1 cellular context compared by ENCODE assay signal in the genomic region with DNA sequence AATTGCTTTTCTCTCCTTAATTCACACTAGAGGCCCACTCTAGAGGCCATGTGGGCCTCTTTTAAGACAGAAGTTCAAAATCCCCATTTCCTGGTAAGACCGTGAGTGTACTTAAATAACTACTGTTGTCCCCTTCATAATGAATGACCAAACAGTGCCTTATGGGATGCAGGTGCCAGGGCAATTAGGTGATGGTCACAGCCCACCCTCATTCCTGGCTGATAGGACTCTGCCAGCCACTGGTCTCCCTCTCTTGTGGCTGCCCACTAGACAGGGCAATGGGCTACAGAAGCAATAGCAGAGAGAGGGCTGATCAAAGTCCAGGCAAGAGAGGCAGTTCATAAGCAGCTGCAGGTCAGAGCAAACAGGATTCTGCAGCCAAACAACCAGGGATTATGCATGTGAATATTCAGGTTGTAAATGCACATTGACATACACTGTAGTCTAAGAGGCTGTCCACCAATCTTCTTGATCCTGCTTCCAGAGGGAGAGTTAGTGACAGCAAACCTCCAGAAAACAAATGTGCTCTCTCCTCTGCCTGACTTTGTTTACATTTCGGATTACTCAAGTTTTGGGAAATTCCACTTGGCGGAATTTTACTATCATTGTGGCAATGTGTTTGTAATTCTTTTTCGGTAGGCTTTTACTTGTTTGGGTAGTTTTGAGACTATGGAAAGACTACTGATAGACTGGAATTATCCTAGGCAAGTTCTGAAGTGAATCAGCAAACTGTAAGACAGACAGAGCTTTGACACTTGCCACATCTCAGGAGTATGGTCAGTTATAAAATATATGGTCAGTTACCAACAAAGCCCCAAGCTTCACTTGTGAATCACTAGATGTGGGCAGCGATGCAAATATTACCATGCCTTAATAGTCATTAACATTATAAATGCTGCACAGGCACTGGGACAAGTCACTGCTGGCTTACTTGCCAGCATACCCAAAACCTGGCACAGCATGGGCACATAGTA.
TF ChIP-seq lines count a peak whose summit lies in the region.

No MANE protein-coding gene starts in this region.

TF ChIP-seq in HepG2, 621 proteins besides CTCF, POLR2A, EP300 and RAD21 (continued from another document and continues in another):
- peak; percentile 57; the same call in 1 of the 2 replicates for TF ChIP-seq ZNF512B (CRISPR knock-in tag; IDR thresholded peaks at IDR 0.05; ENCODE audit: borderline replicate concordance)
- TF ChIP-seq ZSCAN22 (CRISPR knock-in tag; IDR thresholded peaks at IDR 0.05) = no peak
- TF ChIP-seq ZNF883 (CRISPR knock-in tag; IDR thresholded peaks at IDR 0.05; ENCODE audit: not compliant biosample characterization) = peak; percentile 62
- no peak for TF ChIP-seq SCMH1 (CRISPR knock-in tag; IDR thresholded peaks at IDR 0.05; ENCODE audit: borderline replicate concordance)
- TF ChIP-seq, protein P1, sequence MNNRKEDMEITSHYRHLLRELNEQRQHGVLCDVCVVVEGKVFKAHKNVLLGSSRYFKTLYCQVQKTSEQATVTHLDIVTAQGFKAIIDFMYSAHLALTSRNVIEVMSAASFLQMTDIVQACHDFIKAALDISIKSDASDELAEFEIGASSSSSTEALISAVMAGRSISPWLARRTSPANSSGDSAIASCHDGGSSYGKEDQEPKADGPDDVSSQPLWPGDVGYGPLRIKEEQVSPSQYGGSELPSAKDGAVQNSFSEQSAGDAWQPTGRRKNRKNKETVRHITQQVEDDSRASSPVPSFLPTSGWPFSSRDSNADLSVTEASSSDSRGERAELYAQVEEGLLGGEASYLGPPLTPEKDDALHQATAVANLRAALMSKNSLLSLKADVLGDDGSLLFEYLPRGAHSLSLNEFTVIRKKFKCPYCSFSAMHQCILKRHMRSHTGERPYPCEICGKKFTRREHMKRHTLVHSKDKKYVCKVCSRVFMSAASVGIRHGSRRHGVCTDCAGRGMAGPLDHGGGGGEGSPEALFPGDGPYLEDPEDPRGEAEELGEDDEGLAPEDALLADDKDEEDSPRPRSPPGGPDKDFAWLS (CRISPR knock-in tag; IDR thresholded peaks at IDR 0.05; ENCODE audit: borderline replicate concordance) = no peak
- TF ChIP-seq, protein P2, sequence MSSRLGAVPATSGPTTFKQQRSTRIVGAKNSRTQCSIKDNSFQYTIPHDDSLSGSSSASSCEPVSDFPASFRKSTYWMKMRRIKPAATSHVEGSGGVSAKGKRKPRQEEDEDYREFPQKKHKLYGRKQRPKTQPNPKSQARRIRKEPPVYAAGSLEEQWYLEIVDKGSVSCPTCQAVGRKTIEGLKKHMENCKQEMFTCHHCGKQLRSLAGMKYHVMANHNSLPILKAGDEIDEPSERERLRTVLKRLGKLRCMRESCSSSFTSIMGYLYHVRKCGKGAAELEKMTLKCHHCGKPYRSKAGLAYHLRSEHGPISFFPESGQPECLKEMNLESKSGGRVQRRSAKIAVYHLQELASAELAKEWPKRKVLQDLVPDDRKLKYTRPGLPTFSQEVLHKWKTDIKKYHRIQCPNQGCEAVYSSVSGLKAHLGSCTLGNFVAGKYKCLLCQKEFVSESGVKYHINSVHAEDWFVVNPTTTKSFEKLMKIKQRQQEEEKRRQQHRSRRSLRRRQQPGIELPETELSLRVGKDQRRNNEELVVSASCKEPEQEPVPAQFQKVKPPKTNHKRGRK (CRISPR knock-in tag; IDR thresholded peaks at IDR 0.05) = no peak
- TF ChIP-seq KDM4B (CRISPR knock-in tag; IDR thresholded peaks at IDR 0.05) = 0 out of 2 replicates have a peak, but pooled peaks have one; percentile 42
- TF ChIP-seq, protein P3, sequence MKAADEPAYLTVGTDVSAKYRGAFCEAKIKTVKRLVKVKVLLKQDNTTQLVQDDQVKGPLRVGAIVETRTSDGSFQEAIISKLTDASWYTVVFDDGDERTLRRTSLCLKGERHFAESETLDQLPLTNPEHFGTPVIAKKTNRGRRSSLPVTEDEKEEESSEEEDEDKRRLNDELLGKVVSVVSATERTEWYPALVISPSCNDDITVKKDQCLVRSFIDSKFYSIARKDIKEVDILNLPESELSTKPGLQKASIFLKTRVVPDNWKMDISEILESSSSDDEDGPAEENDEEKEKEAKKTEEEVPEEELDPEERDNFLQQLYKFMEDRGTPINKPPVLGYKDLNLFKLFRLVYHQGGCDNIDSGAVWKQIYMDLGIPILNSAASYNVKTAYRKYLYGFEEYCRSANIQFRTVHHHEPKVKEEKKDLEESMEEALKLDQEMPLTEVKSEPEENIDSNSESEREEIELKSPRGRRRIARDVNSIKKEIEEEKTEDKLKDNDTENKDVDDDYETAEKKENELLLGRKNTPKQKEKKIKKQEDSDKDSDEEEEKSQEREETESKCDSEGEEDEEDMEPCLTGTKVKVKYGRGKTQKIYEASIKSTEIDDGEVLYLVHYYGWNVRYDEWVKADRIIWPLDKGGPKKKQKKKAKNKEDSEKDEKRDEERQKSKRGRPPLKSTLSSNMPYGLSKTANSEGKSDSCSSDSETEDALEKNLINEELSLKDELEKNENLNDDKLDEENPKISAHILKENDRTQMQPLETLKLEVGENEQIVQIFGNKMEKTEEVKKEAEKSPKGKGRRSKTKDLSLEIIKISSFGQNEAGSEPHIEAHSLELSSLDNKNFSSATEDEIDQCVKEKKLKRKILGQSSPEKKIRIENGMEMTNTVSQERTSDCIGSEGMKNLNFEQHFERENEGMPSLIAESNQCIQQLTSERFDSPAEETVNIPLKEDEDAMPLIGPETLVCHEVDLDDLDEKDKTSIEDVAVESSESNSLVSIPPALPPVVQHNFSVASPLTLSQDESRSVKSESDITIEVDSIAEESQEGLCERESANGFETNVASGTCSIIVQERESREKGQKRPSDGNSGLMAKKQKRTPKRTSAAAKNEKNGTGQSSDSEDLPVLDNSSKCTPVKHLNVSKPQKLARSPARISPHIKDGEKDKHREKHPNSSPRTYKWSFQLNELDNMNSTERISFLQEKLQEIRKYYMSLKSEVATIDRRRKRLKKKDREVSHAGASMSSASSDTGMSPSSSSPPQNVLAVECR (CRISPR knock-in tag; IDR thresholded peaks at IDR 0.05; ENCODE audit: borderline replicate concordance) = peak; percentile 69; the same call in 1 of the 2 replicates
- TF ChIP-seq EZH2 (conservative IDR thresholded peaks at IDR 0.05; ENCODE audit: low read depth, low read length) = no peak
- peak; percentile 92 for TF ChIP-seq LCORL (IDR thresholded peaks at IDR 0.05)
- peak; percentile 98 for TF ChIP-seq LCORL (CRISPR knock-in tag; IDR thresholded peaks at IDR 0.05)
- TF ChIP-seq ZNF160 (CRISPR knock-in tag; IDR thresholded peaks at IDR 0.05) = no peak
- peak; percentile 94 for TF ChIP-seq FOXP4 (CRISPR knock-in tag; IDR thresholded peaks at IDR 0.05)
- no peak for TF ChIP-seq DR1 (CRISPR knock-in tag; IDR thresholded peaks at IDR 0.05)
- peak; percentile 77 for TF ChIP-seq MEF2D (CRISPR knock-in tag; IDR thresholded peaks at IDR 0.05)
- TF ChIP-seq ZNF670 (CRISPR knock-in tag; IDR thresholded peaks at IDR 0.05; ENCODE audit: borderline replicate concordance) = peak; percentile 62; the same call in 1 of the 2 replicates
- TF ChIP-seq ATF1 (CRISPR knock-in tag; IDR thresholded peaks at IDR 0.05) = peak; percentile 62; the same call in 1 of the 2 replicates
- TF ChIP-seq POGZ (CRISPR knock-in tag; IDR thresholded peaks at IDR 0.05) = peak; percentile 95
- 0 out of 2 replicates have a peak, but pooled peaks have one; percentile 24 for TF ChIP-seq ZNF678 (CRISPR knock-in tag; IDR thresholded peaks at IDR 0.05)
- TF ChIP-seq TRIM22 (IDR thresholded peaks at IDR 0.05) = no peak
- peak; percentile 55; the same call in 1 of the 2 replicates for TF ChIP-seq MEIS2 (CRISPR knock-in tag; IDR thresholded peaks at IDR 0.05)
- peak; percentile 72; the same call in 1 of the 2 replicates for TF ChIP-seq ZBTB20 (CRISPR knock-in tag; IDR thresholded peaks at IDR 0.05; ENCODE audit: borderline replicate concordance, low read depth)
- no peak for TF ChIP-seq SYNCRIP (IDR thresholded peaks at IDR 0.05; ENCODE audit: insufficient read depth, low read depth, low read length)
- TF ChIP-seq HIVEP1 (CRISPR knock-in tag; IDR thresholded peaks at IDR 0.05) = no peak
- TF ChIP-seq, protein P4, sequence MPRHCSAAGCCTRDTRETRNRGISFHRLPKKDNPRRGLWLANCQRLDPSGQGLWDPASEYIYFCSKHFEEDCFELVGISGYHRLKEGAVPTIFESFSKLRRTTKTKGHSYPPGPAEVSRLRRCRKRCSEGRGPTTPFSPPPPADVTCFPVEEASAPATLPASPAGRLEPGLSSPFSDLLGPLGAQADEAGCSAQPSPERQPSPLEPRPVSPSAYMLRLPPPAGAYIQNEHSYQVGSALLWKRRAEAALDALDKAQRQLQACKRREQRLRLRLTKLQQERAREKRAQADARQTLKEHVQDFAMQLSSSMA (CRISPR knock-in tag; IDR thresholded peaks at IDR 0.05) = no peak
- no peak for TF ChIP-seq NR3C1 (CRISPR knock-in tag; IDR thresholded peaks at IDR 0.05)
- TF ChIP-seq ZNF550 (CRISPR knock-in tag; IDR thresholded peaks at IDR 0.05; ENCODE audit: borderline replicate concordance) = no peak
- no peak for TF ChIP-seq ZFP62 (CRISPR knock-in tag; IDR thresholded peaks at IDR 0.05)
- no peak for TF ChIP-seq NCOA5 (CRISPR knock-in tag; IDR thresholded peaks at IDR 0.05)
- TF ChIP-seq, protein P5, sequence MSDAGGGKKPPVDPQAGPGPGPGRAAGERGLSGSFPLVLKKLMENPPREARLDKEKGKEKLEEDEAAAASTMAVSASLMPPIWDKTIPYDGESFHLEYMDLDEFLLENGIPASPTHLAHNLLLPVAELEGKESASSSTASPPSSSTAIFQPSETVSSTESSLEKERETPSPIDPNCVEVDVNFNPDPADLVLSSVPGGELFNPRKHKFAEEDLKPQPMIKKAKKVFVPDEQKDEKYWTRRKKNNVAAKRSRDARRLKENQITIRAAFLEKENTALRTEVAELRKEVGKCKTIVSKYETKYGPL (CRISPR knock-in tag; IDR thresholded peaks at IDR 0.05) = no peak; the same call in 1 of the 2 replicates
- TF ChIP-seq XRCC5 (optimal IDR thresholded peaks at IDR 0.05; ENCODE audit: low read length) = peak; percentile 96
- peak; percentile 61; the same call in 1 of the 2 replicates for TF ChIP-seq POLR2AphosphoS2 (IDR thresholded peaks at IDR 0.05; ENCODE audit: low read depth, low read length)
- peak; percentile 90 for TF ChIP-seq TFAP4 (IDR thresholded peaks at IDR 0.05; ENCODE audit: borderline replicate concordance, low read depth)
- TF ChIP-seq ZNF619 (CRISPR knock-in tag; IDR thresholded peaks at IDR 0.05) = no peak
- TF ChIP-seq KMT2B (CRISPR knock-in tag; IDR thresholded peaks at IDR 0.05) = peak; percentile 71
- TF ChIP-seq HNRNPH1 (optimal IDR thresholded peaks at IDR 0.05; ENCODE audit: low read depth, low read length) = no peak
- no peak for TF ChIP-seq ZBTB1 (CRISPR knock-in tag; IDR thresholded peaks at IDR 0.05; ENCODE audit: borderline replicate concordance)
- peak; percentile 47; the same call in 1 of the 2 replicates for TF ChIP-seq ZBTB8A (CRISPR knock-in tag; IDR thresholded peaks at IDR 0.05; ENCODE audit: borderline replicate concordance, low read depth)
- TF ChIP-seq ZNF274 (CRISPR knock-in tag; IDR thresholded peaks at IDR 0.05) = peak; percentile 38; the same call in 1 of the 2 replicates
- TF ChIP-seq FOXC1 (CRISPR knock-in tag; IDR thresholded peaks at IDR 0.05; ENCODE audit: borderline replicate concordance) = 0 out of 2 replicates have a peak, but pooled peaks have one; percentile 49
- peak; percentile 94; the same call in 1 of the 2 replicates for TF ChIP-seq MIXL1 (CRISPR knock-in tag; IDR thresholded peaks at IDR 0.05)
- no peak for TF ChIP-seq JARID2 (CRISPR knock-in tag; IDR thresholded peaks at IDR 0.05; ENCODE audit: insufficient replicate concordance)
- TF ChIP-seq ZNF121 (CRISPR knock-in tag; IDR thresholded peaks at IDR 0.05) = no peak
- no peak for TF ChIP-seq ZFP37 (CRISPR knock-in tag; IDR thresholded peaks at IDR 0.05; ENCODE audit: borderline replicate concordance)
